Comparison of ENCODE assay signal across 11 cellular contexts in the genomic region with DNA sequence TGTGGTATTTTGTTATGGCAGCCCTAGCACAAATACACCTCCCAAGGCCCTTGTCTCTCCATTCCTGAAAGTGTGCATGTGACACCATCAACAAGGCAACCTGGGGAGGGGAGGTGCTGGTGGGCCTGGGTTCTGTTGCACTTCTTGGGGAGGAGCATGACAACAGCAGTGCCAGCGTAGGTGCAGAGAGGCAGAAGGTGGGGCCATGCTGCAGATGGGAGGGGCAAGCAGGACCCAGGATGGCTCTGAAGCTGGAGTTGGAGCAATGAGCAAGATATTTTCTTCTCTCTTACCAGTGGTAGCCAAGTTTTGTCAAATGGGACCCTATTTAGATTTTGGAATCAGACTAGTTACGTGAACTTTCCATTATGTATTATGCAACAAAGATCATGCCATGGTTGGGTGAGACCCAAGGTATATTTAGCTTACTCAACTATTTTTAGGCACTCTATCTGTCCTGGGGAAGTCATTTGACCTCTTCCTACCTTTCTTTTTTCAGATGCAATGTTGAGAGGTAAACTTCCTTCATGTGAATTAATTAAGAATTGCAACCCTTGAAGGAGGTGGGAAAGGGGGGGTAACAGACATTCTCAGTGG. TPM values are rescaled to one million over a fixed set of nuclear protein-coding genes. Genes with fewer than 3 reads are reported as not detected.
A peak's percentile ranks its signal among the peaks of the same experiment; 100 is the strongest.
DNase-seq lines count a peak whose midpoint lies in the region; ATAC-seq and TF ChIP-seq lines count a peak whose summit lies in the region.
"Had no signal": no experiment of that assay in that cellular context is flagged by ENCODE, and none has a peak within 500 bp of the region (broad histone marks: within the 10 kb centered on the region; RNA-seq: fewer than 3 reads in every experiment).

No MANE protein-coding gene starts in this region.

- H3K9me3 ChIP-seq in OCI-LY1 (ENCODE audit: low read length), result no peaks in the 10 kb centered on the region

- H3K4me2 ChIP-seq in OCI-LY1 (ENCODE audit: low read length), result 0 out of 2 replicates have a peak overlapping the region, but pooled peaks have one; percentile 9

- H2AFZ ChIP-seq in OCI-LY1 (ENCODE audit: low read length), result no peak overlapping the region

- peaks cover 2% of the 10 kb centered on the region for H3K9me3 Mint-ChIP-seq in glutamatergic neuron (ENCODE audit: unreplicated experiment)

- H3K36me3 Mint-ChIP-seq in glutamatergic neuron (ENCODE audit: unreplicated experiment), result no peaks in the 10 kb centered on the region

- H3K36me3 ChIP-seq in OCI-LY1 (ENCODE audit: insufficient read depth, low read length) (no peaks in the 10 kb centered on the region), rectal smooth muscle tissue (ENCODE audit: control insufficient read depth, insufficient read depth, low read length) (no peaks in the 10 kb centered on the region)

- peaks cover 13% of the 10 kb centered on the region for H3K4me1 Mint-ChIP-seq in glutamatergic neuron (ENCODE audit: low read depth, unreplicated experiment)

- H3K4me1 ChIP-seq in OCI-LY1 (ENCODE audit: insufficient read depth, low read length, severe bottlenecking) (peaks cover 36% of the 10 kb centered on the region), rectal smooth muscle tissue (ENCODE audit: control insufficient read depth, insufficient read depth, low read length) (peaks cover 43% of the 10 kb centered on the region)

- H3K9ac ChIP-seq in OCI-LY1 (ENCODE audit: low read length) (no peak overlapping the region), rectal smooth muscle tissue (ENCODE audit: low read length) (no peak overlapping the region)

- no peak for TF ChIP-seq CTCF in OCI-LY1 (IDR thresholded peaks at IDR 0.05; ENCODE audit: low read length)
- TF ChIP-seq CTCF in glutamatergic neuron (IDR thresholded peaks at IDR 0.05; ENCODE audit: partially characterized antibody, unreplicated experiment), result no peak

- peaks cover 8% of the 10 kb centered on the region for H3K79me2 ChIP-seq in OCI-LY1 (ENCODE audit: insufficient read depth, low read length)

- H3K27me3 ChIP-seq in OCI-LY1 (ENCODE audit: insufficient read depth, low read length) (no peaks in the 10 kb centered on the region), rectal smooth muscle tissue (ENCODE audit: control insufficient read depth, insufficient read depth, low read length) (no peaks in the 10 kb centered on the region)

- H3K27me3 Mint-ChIP-seq in glutamatergic neuron (ENCODE audit: unreplicated experiment), result peaks cover 1% of the 10 kb centered on the region
- H3K27me3 Mint-ChIP-seq: activated CD4-positive, alpha-beta T cell treated with anti-CD3 and anti-CD28 coated beads, Interleukin-2, amount 10 ng/mL, durations not matched to agents 7 days and 5 days had no signal

- H3K27ac ChIP-seq in OCI-LY1 (ENCODE audit: low read depth, low read length, poor library complexity, severe bottlenecking) (peak overlapping the region; percentile 20), rectal smooth muscle tissue (ENCODE audit: low read depth, low read length) (peak overlapping the region; percentile 51)

- H3K4me3 ChIP-seq in OCI-LY1 (ENCODE audit: low read depth, low read length, poor library complexity, severe bottlenecking) (no peak overlapping the region), rectal smooth muscle tissue (ENCODE audit: low read length) (no peak overlapping the region)

- ATAC-seq in HG02884 (IDR thresholded peaks at IDR 0.05; ENCODE audit: unreplicated experiment), result no peak

- H3F3A ChIP-seq in OCI-LY1 (ENCODE audit: insufficient read depth, low read length), result no peaks in the 10 kb centered on the region

- H3K27ac Mint-ChIP-seq in glutamatergic neuron (ENCODE audit: unreplicated experiment), result no peak overlapping the region

- peak; percentile 17 for DNase-seq in ELF-1 (ENCODE audit: low read depth, low spot score)
- peak; percentile 73 for DNase-seq in fibroblast of peridontal ligament (ENCODE audit: extremely low read depth)
- DNase-seq in glutamatergic neuron, result no peak
- DNase-seq in NCI-H345 (lab: John Stamatoyannopoulos, UW), result no peak
- DNase-seq in DMS 273 (lab: John Stamatoyannopoulos, UW; ENCODE audit: unreplicated experiment), result no peak
- DNase-seq: activated CD4-positive, alpha-beta T cell treated with anti-CD3 and anti-CD28 coated beads, Interleukin-2, amount 10 ng/mL, durations not matched to agents 7 days and 5 days had no signal

- H3K4me3 Mint-ChIP-seq in glutamatergic neuron (ENCODE audit: unreplicated experiment), result no peak overlapping the region

- H4K20me1 ChIP-seq in OCI-LY1 (ENCODE audit: insufficient read depth, low read length), result no peaks in the 10 kb centered on the region

- no peaks in the 10 kb centered on the region for H3K9me2 ChIP-seq in OCI-LY1 (ENCODE audit: low read depth, low read length)

RNA-seq across cellular contexts. Expression of a gene that starts 3.4 kb away (rescaled TPM):
- total RNA-seq in glutamatergic neuron (ENCODE audit: unreplicated experiment), result 3.8 TPM

RNA-seq across cellular contexts. Expression of a gene that starts 35.1 kb away (rescaled TPM):
- total RNA-seq in glutamatergic neuron (ENCODE audit: unreplicated experiment), result not detected
- total RNA-seq: activated CD4-positive, alpha-beta T cell treated with anti-CD3 and anti-CD28 coated beads, Interleukin-2, amount 10 ng/mL, durations not matched to agents 7 days and 5 days; HT1080; osteocyte had no signal

RNA-seq across cellular contexts. Expression of a gene that starts 49.0 kb away (rescaled TPM):
- total RNA-seq in glutamatergic neuron (ENCODE audit: unreplicated experiment), result not detected
- total RNA-seq: HT1080, osteocyte had no signal

Comparison
In these comparisons a context has a peak if more than half of its experiments do, and no peak if none do; other contexts are left out.
1. DNase-seq: peak in ELF-1 (single experiment) and fibroblast of peridontal ligament (single experiment); none in glutamatergic neuron (single experiment), NCI-H345 (single experiment) and DMS 273 (single experiment).